Comparison of ENCODE assay signal across 23 cellular contexts in the genomic region with DNA sequence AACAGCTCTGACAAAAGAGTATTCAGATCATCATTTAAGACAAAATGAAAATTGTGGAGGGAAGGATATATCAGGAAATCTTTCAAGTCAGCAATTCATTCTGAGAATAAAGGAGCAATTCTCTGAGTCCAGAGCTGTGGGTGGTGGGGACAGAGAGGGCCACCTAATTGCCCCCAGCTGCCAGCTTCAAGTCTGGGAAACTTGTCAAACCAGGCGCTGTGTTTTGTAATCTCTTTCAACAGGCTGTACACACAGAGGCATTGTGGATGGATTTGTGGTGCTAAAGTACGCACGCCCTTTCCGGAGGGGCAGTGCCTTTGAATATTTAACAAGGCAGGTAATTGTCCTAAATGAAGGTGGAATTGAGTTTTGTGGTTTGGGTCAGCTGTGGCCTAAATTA.
A peak's percentile ranks its signal among the peaks of the same experiment; 100 is the strongest.
DNase-seq lines count a peak whose midpoint lies in the region; TF ChIP-seq lines count a peak whose summit lies in the region.
"Had no signal": no experiment of that assay in that cellular context is flagged by ENCODE, and none has a peak within 500 bp of the region (broad histone marks: within the 10 kb centered on the region; RNA-seq: fewer than 3 reads in every experiment).

No MANE protein-coding gene starts in this region.

- H3K4me2 ChIP-seq in hepatocyte = peak overlapping the region; percentile 14
- H3K4me2 ChIP-seq: BLaER1, GM23338 had no signal

- peak; percentile 73 to 92 for DNase-seq in NCI-H2081 (lab: John Stamatoyannopoulos, UW)
- peak in 50 of 56 donors; percentile 3 to 86 (median 51) for DNase-seq in amygdala (lab: John Stamatoyannopoulos, UW)
- DNase-seq in hepatocyte (ENCODE audit: low spot score) = peak; percentile 26
- no peak for DNase-seq in progenitor cell of endocrine pancreas (ENCODE audit: low spot score, unreplicated experiment)
- DNase-seq in NCI-H2196 treated with DMSO at 0.1 percent for 48 hours (lab: John Stamatoyannopoulos, UW; ENCODE audit: unreplicated experiment) = no peak
- no peak for DNase-seq in activated T-cell treated with anti-CD3 and anti-CD28 coated beads, Interleukin-2, amount 50 U/mL, for 48 hours
- DNase-seq in EL = no peak
- DNase-seq: activated CD8-positive, alpha-beta T cell treated with anti-CD3 and anti-CD28 coated beads, Interleukin-2, amount 10 ng/mL, durations not matched to agents 7 days and 5 days; amniotic stem cell; dermis blood vessel endothelial cell; naive thymus-derived CD4-positive, alpha-beta T cell; NCI-H187; NCI-H510A treated with DMSO at 0.1 percent for 48 hours; Peyer's patch; sigmoid colon; stimulated activated CD4-positive, alpha-beta T cell treated with anti-CD3 and anti-CD28 coated beads, Interleukin-2, amount 100 ng/mL, for 48 hours; stimulated activated CD8-positive, alpha-beta memory T cell treated with anti-CD3 and anti-CD28 coated beads, Interleukin-4, amount 100 ng/mL, for 48 hours; T-helper 1 cell; testis; WERI-Rb-1 had no signal

- H3K9me3 ChIP-seq in hepatocyte (ENCODE audit: low read depth) = no peaks in the 10 kb centered on the region
- H3K9me3 ChIP-seq: BLaER1, esophagus muscularis mucosa, Peyer's patch, sigmoid colon, testis had no signal

- H3K9me2 ChIP-seq in hepatocyte (replicated peaks; ENCODE audit: insufficient read depth) = no peaks in the 10 kb centered on the region

- 56% methylated on average over 4 of the region's 4 CpGs for WGBS in hepatocyte (ENCODE audit: low lambda C conversion rate, missing lambda C conversion rate)

- no peaks in the 10 kb centered on the region for H3K4me1 ChIP-seq in hepatocyte (ENCODE audit: insufficient read depth)
- H3K4me1 ChIP-seq: BLaER1, Peyer's patch, sigmoid colon, testis had no signal

- peak overlapping the region; percentile 19 for H3K4me3 Mint-ChIP-seq in progenitor cell of endocrine pancreas (ENCODE audit: low read depth)
- H3K4me3 Mint-ChIP-seq: activated CD8-positive, alpha-beta T cell treated with anti-CD3 and anti-CD28 coated beads, Interleukin-2, amount 10 ng/mL, durations not matched to agents 7 days and 5 days; GM23338; naive thymus-derived CD4-positive, alpha-beta T cell had no signal

- H3K27ac Mint-ChIP-seq in progenitor cell of endocrine pancreas = peak overlapping the region; percentile 60
- H3K27ac Mint-ChIP-seq: activated CD8-positive, alpha-beta T cell treated with anti-CD3 and anti-CD28 coated beads, Interleukin-2, amount 10 ng/mL, durations not matched to agents 7 days and 5 days; GM23338; naive thymus-derived CD4-positive, alpha-beta T cell had no signal

- H3K36me3 ChIP-seq in hepatocyte (replicated peaks; ENCODE audit: insufficient read depth, low read depth) = no peaks in the 10 kb centered on the region
- H3K36me3 ChIP-seq: BLaER1, esophagus muscularis mucosa, Peyer's patch, sigmoid colon, WERI-Rb-1 had no signal

- H2AFZ ChIP-seq in hepatocyte = no peak overlapping the region
- H2AFZ ChIP-seq: GM23338 had no signal

- H3K27me3 Mint-ChIP-seq in progenitor cell of endocrine pancreas = no peaks in the 10 kb centered on the region

- no peak overlapping the region for H3K27ac ChIP-seq in hepatocyte
- H3K27ac ChIP-seq: BLaER1, esophagus muscularis mucosa, Peyer's patch, sigmoid colon, testis, WERI-Rb-1 had no signal

- no peaks in the 10 kb centered on the region for H3K36me3 Mint-ChIP-seq in progenitor cell of endocrine pancreas (ENCODE audit: insufficient read depth)
- H3K36me3 Mint-ChIP-seq: naive thymus-derived CD4-positive, alpha-beta T cell had no signal

- H3K79me2 ChIP-seq in hepatocyte = no peaks in the 10 kb centered on the region

- H3K4me1 Mint-ChIP-seq in progenitor cell of endocrine pancreas (ENCODE audit: low read depth) = peaks cover 39% of the 10 kb centered on the region
- H3K4me1 Mint-ChIP-seq: GM23338 had no signal

- peaks cover 6% of the 10 kb centered on the region for H3K9me3 Mint-ChIP-seq in progenitor cell of endocrine pancreas (ENCODE audit: low read depth)

- TF ChIP-seq CTCF in hepatocyte (IDR thresholded peaks at IDR 0.05; ENCODE audit: poor library complexity) (no peak), progenitor cell of endocrine pancreas (IDR thresholded peaks at IDR 0.05; ENCODE audit: unreplicated experiment) (no peak)

- H3K4me3 ChIP-seq in hepatocyte = no peak overlapping the region
- H3K4me3 ChIP-seq: BLaER1, esophagus muscularis mucosa, GM23338, Peyer's patch, sigmoid colon, testis had no signal

- no peaks in the 10 kb centered on the region for H4K20me1 ChIP-seq in hepatocyte (ENCODE audit: insufficient read depth, poor library complexity, severe bottlenecking)
- H4K20me1 ChIP-seq: BLaER1 had no signal

- H3K27me3 ChIP-seq in hepatocyte = no peaks in the 10 kb centered on the region
- H3K27me3 ChIP-seq: BLaER1, esophagus muscularis mucosa, Peyer's patch, sigmoid colon, testis had no signal

Comparison
In these comparisons a context has a peak if more than half of its experiments do, and no peak if none do; other contexts are left out.
1. DNase-seq: peak in NCI-H2081 (2 of 2), amygdala (50 of 56) and hepatocyte (single experiment); none in progenitor cell of endocrine pancreas (single experiment), NCI-H2196 treated with DMSO at 0.1 percent for 48 hours (single experiment), activated T-cell treated with anti-CD3 and anti-CD28 coated beads, Interleukin-2, amount 50 U/mL, for 48 hours (0 of 2) and EL (single experiment).